ENCODE assay signal across 29 cellular contexts in genomic region chr9:106796771-106797170, GRCh38.
"Had no signal": no experiment of that assay in that cellular context is flagged by ENCODE, and none has a peak within 500 bp of the region (broad histone marks: within the 10 kb centered on the region; RNA-seq: fewer than 3 reads in every experiment).

No MANE protein-coding gene starts in this region.

- DNase-seq: activated CD4-positive, alpha-beta memory T cell treated with anti-CD3 and anti-CD28 coated beads, Interleukin-2, amount 10 ng/mL, durations not matched to agents 7 days and 5 days; activated CD4-positive, alpha-beta T cell treated with anti-CD3 and anti-CD28 coated beads for 1 hour; activated CD4-positive, alpha-beta T cell treated with anti-CD3 and anti-CD28 coated beads for 48 hours; activated CD4-positive, CD25-positive, alpha-beta regulatory T cell; activated CD8-positive, alpha-beta memory T cell treated with anti-CD3 and anti-CD28 coated beads for 24 hours; activated CD8-positive, alpha-beta memory T cell treated with anti-CD3 and anti-CD28 coated beads, Interleukin-2, amount 10 ng/mL, durations not matched to agents 7 days and 5 days; activated CD8-positive, alpha-beta memory T cell treated with anti-CD3 and anti-CD28 coated beads, Interleukin-2, amount 50 U/mL, for 48 hours; activated effector memory CD4-positive, alpha-beta T cell treated with Interleukin-2 at 50 U/mL for 16 hours; activated naive CD4-positive, alpha-beta T cell treated with anti-CD3 and anti-CD28 coated beads, Interleukin-2, amount 10 ng/mL, durations not matched to agents 7 days and 5 days; activated naive CD8-positive, alpha-beta T cell treated with anti-CD3 and anti-CD28 coated beads, Interleukin-2, amount 50 U/mL, for 24 hours; activated T-cell treated with anti-CD3 and anti-CD28 coated beads, Interleukin-2, amount 50 U/mL, for 48 hours; anterior cingulate cortex; central memory CD4-positive, alpha-beta T cell; Karpas-422; NCI-H1105; NCI-H1417 treated with DMSO at 0.1 percent for 48 hours; NCI-H187 treated with DMSO at 0.1 percent for 48 hours; NCI-H2081; NCI-H345; NCI-H510A; NCI-H526; NCI-H748 treated with DMSO at 0.1 percent for 48 hours; NK-92 treated with Interleukin-12 subunit alpha and Interleukin-12 subunit beta, amount 100 ng/mL, for 24 hours; PC-9; Right ventricle myocardium superior; T-helper 1 cell; T-helper 2 cell; T-helper 9 cell; WERI-Rb-1 had no signal

- H3K4me2 ChIP-seq: PC-9 had no signal

- H3K4me3 ChIP-seq: PC-9 had no signal

- H3K36me3 ChIP-seq: WERI-Rb-1 had no signal

- H2AFZ ChIP-seq: PC-9 had no signal

- ATAC-seq: activated CD8-positive, alpha-beta memory T cell treated with anti-CD3 and anti-CD28 coated beads, Interleukin-2, amount 10 ng/mL, durations not matched to agents 7 days and 5 days; activated naive CD8-positive, alpha-beta T cell treated with anti-CD3 and anti-CD28 coated beads, Interleukin-2, amount 50 U/mL, for 24 hours had no signal

- H3K27ac ChIP-seq: PC-9, WERI-Rb-1 had no signal
